ENCODE assay signal across 1 cellular context in genomic region chr1:30879126-30879786, GRCh38.
TF ChIP-seq lines count a peak whose summit lies in the region.

No MANE protein-coding gene starts in this region.

TF ChIP-seq in K562, 482 proteins besides CTCF, POLR2A, EP300 and RAD21:
- TF ChIP-seq, protein P1, sequence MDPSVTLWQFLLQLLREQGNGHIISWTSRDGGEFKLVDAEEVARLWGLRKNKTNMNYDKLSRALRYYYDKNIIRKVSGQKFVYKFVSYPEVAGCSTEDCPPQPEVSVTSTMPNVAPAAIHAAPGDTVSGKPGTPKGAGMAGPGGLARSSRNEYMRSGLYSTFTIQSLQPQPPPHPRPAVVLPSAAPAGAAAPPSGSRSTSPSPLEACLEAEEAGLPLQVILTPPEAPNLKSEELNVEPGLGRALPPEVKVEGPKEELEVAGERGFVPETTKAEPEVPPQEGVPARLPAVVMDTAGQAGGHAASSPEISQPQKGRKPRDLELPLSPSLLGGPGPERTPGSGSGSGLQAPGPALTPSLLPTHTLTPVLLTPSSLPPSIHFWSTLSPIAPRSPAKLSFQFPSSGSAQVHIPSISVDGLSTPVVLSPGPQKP (CRISPR knock-in tag; IDR thresholded peaks at IDR 0.05) = no peak
- TF ChIP-seq FOSL1 (tag; conservative IDR thresholded peaks at IDR 0.05) = 0 out of 2 replicates have a peak, but pooled peaks have one; percentile 16
